ENCODE assay signal across 13 cellular contexts in the genomic region with DNA sequence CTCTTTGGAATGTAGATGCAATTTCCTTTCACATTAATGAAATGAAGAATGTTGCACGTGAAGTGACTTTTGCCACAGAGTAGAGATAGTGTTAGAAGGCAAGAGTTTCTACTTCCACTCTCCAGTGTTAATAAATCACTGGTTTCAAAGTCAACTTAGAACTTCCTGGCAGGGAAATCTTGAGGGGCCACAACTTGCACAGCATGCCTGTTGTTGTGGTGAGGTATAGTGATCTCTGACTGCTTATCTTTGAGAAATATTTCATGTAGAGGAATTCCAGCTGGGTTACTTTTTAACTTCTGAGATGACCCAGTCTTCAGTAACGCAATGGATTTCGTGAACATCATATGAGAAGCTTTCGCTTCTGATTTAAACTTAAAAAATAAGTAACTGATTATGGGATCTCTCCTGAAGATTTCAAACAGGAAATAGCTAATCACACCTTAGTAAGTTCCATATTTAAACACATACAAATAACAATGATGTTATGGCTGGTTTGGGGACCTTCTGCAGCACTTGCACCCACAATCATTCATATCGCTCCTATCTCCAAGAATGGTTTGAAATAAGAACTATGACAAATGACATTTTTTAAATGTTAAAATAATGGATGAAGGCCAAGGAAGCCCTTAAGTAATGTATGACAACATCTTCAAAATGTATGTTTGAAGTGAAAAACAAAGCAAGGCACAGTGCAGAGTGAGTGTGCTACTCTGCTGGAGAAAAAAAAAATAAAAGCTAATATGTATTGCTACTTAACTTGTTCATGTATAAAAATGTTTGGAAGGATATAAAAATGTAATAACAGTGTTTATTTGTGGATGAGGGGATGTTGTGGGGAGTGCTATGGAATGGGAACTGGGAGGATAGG.
DNase-seq lines count a peak whose midpoint lies in the region; ATAC-seq and TF ChIP-seq lines count a peak whose summit lies in the region.
"Had no signal": no experiment of that assay in that cellular context is flagged by ENCODE, and none has a peak within 500 bp of the region (broad histone marks: within the 10 kb centered on the region; RNA-seq: fewer than 3 reads in every experiment).

No MANE protein-coding gene starts in this region.

- no peak for TF ChIP-seq EP300 in SK-N-SH (IDR thresholded peaks at IDR 0.05; ENCODE audit: borderline replicate concordance in 1 of 2, low read depth in 1 of 2, low read length in 1 of 2)

- H3K36me3 Mint-ChIP-seq in chondrocyte (ENCODE audit: low read depth): no peaks in the 10 kb centered on the region
- no peaks in the 10 kb centered on the region for H3K36me3 Mint-ChIP-seq in activated CD8-positive, alpha-beta T cell treated with anti-CD3 and anti-CD28 coated beads for 36 hours (ENCODE audit: low read depth)
- H3K36me3 Mint-ChIP-seq: IgD-negative memory B cell, immature natural killer cell had no signal

- TF ChIP-seq CTCF in SK-N-SH (IDR thresholded peaks at IDR 0.05) (no peak), chondrocyte (IDR thresholded peaks at IDR 0.05) (no peak), upper lobe of right lung (IDR thresholded peaks at IDR 0.05) (no peak), GM20000 (IDR thresholded peaks at IDR 0.05; ENCODE audit: extremely low read depth, missing control alignments) (no peak)
- TF ChIP-seq CTCF in activated CD8-positive, alpha-beta T cell treated with anti-CD3 and anti-CD28 coated beads for 36 hours (IDR thresholded peaks at IDR 0.05): no peak

- H3K27ac ChIP-seq in SK-N-SH (ENCODE audit: low read depth in 2 of 2, low read length in 1 of 2) (0 out of 4 replicates have a peak overlapping the region, but pooled peaks of 1 of the 2 experiments have one; percentile 53), upper lobe of right lung (no peak overlapping the region)
- H3K27ac ChIP-seq: 22Rv1 had no signal

- no peak overlapping the region for H3K4me2 ChIP-seq in SK-N-SH

- no peaks in the 10 kb centered on the region for H4K20me1 ChIP-seq in SK-N-SH (ENCODE audit: insufficient read depth)

- no peaks in the 10 kb centered on the region for H3K27me3 ChIP-seq in SK-N-SH (ENCODE audit: insufficient read depth)
- no peaks in the 10 kb centered on the region for H3K27me3 ChIP-seq in upper lobe of right lung

- peaks cover 7% of the 10 kb centered on the region for H3F3A ChIP-seq in SK-N-SH (replicated peaks; ENCODE audit: insufficient read depth)

- ATAC-seq in SK-N-SH treated with all-trans-retinoic acid at 6 μM for 48 hours (no peak), HG03159 (IDR thresholded peaks at IDR 0.05; ENCODE audit: unreplicated experiment) (peak; percentile 32), upper lobe of right lung (peak; percentile 84)
- no peak for ATAC-seq in activated CD8-positive, alpha-beta T cell treated with anti-CD3 and anti-CD28 coated beads for 36 hours

- H3K36me3 ChIP-seq in SK-N-SH (replicated peaks in 1 of 2; ENCODE audit: control insufficient read depth in 1 of 2, insufficient read depth in 2 of 2, low read length in 1 of 2): no peaks in the 10 kb centered on the region
- no peaks in the 10 kb centered on the region for H3K36me3 ChIP-seq in upper lobe of right lung

- TF ChIP-seq RAD21 in SK-N-SH (IDR thresholded peaks at IDR 0.05; ENCODE audit: low read length): no peak

- H3K79me2 ChIP-seq in SK-N-SH (ENCODE audit: insufficient read depth): no peaks in the 10 kb centered on the region

- H3K27me3 Mint-ChIP-seq in chondrocyte (ENCODE audit: low read depth): no peaks in the 10 kb centered on the region
- H3K27me3 Mint-ChIP-seq in activated CD8-positive, alpha-beta T cell treated with anti-CD3 and anti-CD28 coated beads for 36 hours: no peaks in the 10 kb centered on the region
- H3K27me3 Mint-ChIP-seq: IgD-negative memory B cell had no signal

- CTCF ChIA-PET in SK-N-SH (lab: Yijun Ruan, JAX): interaction anchor here (0.6 kb wide), 1 partner anchor 993 kb away, joined by 3 read pairs; no protein-coding TSS in a partner anchor
- CTCF ChIA-PET in activated CD8-positive, alpha-beta T cell treated with anti-CD3 and anti-CD28 coated beads for 36 hours (lab: Charles Lee): no interaction called here

- H3K27ac Mint-ChIP-seq in chondrocyte (ENCODE audit: unreplicated experiment): peak overlapping the region; percentile 64
- no peak overlapping the region for H3K27ac Mint-ChIP-seq in activated CD8-positive, alpha-beta T cell treated with anti-CD3 and anti-CD28 coated beads for 36 hours
- H3K27ac Mint-ChIP-seq: IgD-negative memory B cell, immature natural killer cell had no signal

- peaks cover 0 to 6% of the 10 kb centered on the region in 2 experiments; a peak in 3 of 4 replicates for H3K4me1 ChIP-seq in SK-N-SH (ENCODE audit: control insufficient read depth in 1 of 2, insufficient read depth in 2 of 2, low read depth in 1 of 2, low read length in 1 of 2)
- H3K4me1 ChIP-seq in upper lobe of right lung: no peaks in the 10 kb centered on the region

- H3K9me3 ChIP-seq in SK-N-SH: no peaks in the 10 kb centered on the region
- H3K9me3 ChIP-seq in upper lobe of right lung: no peaks in the 10 kb centered on the region

- no peaks in the 10 kb centered on the region for H3K9me2 ChIP-seq in SK-N-SH

- no peaks in the 10 kb centered on the region for H3K9me3 Mint-ChIP-seq in chondrocyte (ENCODE audit: low read depth)
- H3K9me3 Mint-ChIP-seq in activated CD8-positive, alpha-beta T cell treated with anti-CD3 and anti-CD28 coated beads for 36 hours: no peaks in the 10 kb centered on the region

- no peak overlapping the region for H3K9ac ChIP-seq in SK-N-SH

- peak overlapping the region; percentile 25 for H2AFZ ChIP-seq in SK-N-SH (ENCODE audit: low read depth)

- peaks cover 20% of the 10 kb centered on the region for H3K4me1 Mint-ChIP-seq in chondrocyte (ENCODE audit: low read depth)
- no peaks in the 10 kb centered on the region for H3K4me1 Mint-ChIP-seq in activated CD8-positive, alpha-beta T cell treated with anti-CD3 and anti-CD28 coated beads for 36 hours (ENCODE audit: low read depth)
- H3K4me1 Mint-ChIP-seq: IgD-negative memory B cell, immature natural killer cell had no signal

- POLR2A ChIA-PET in SK-N-SH (lab: Yijun Ruan, JAX): no interaction called here
- POLR2A ChIA-PET in activated CD8-positive, alpha-beta T cell treated with anti-CD3 and anti-CD28 coated beads for 36 hours (lab: Charles Lee): no interaction called here

- intact Hi-C loops in upper lobe of right lung (cut with DNase I): no loop called here
- intact Hi-C loops in activated CD8-positive, alpha-beta T cell treated with anti-CD3 and anti-CD28 coated beads for 36 hours (cut with micrococcal nuclease): no loop called here

- H3K4me3 Mint-ChIP-seq in chondrocyte (ENCODE audit: unreplicated experiment): no peak overlapping the region
- H3K4me3 Mint-ChIP-seq in activated CD8-positive, alpha-beta T cell treated with anti-CD3 and anti-CD28 coated beads for 36 hours: no peak overlapping the region
- H3K4me3 Mint-ChIP-seq: IgD-negative memory B cell, immature natural killer cell had no signal

- H3K4me3 ChIP-seq in SK-N-SH (ENCODE audit: low read depth in 2 of 2, low read length in 1 of 2): no peak overlapping the region
- H3K4me3 ChIP-seq in upper lobe of right lung: no peak overlapping the region

- DNase-seq in SK-N-SH (no peak), chondrocyte (ENCODE audit: low spot score) (no peak), upper lobe of right lung (no peak), GM20000 (ENCODE audit: low spot score) (no peak), GM03348 (ENCODE audit: low spot score) (no peak)
- DNase-seq in activated CD8-positive, alpha-beta T cell treated with anti-CD3 and anti-CD28 coated beads for 36 hours: no peak
- DNase-seq: amniotic stem cell; immature natural killer cell; stimulated activated CD4-positive, alpha-beta T cell treated with anti-CD3 and anti-CD28 coated beads, Interleukin-4, amount 100 ng/mL, for 4 hours had no signal

- WGBS in SK-N-SH (ENCODE audit: low lambda C conversion rate): 82% methylated on average over 5 of the region's 5 CpGs

TF ChIP-seq in SK-N-SH, 30 proteins besides CTCF, POLR2A, EP300 and RAD21 (continues in another document):
- TF ChIP-seq FOXM1 (IDR thresholded peaks at IDR 0.05; ENCODE audit: low read depth) (no peak), SIN3A (IDR thresholded peaks at IDR 0.05; ENCODE audit: borderline replicate concordance, low read depth, low read length) (no peak), RCOR1 (IDR thresholded peaks at IDR 0.05; ENCODE audit: low read length) (no peak), MEF2A (IDR thresholded peaks at IDR 0.05; ENCODE audit: borderline replicate concordance, low read depth) (no peak), ELF1 (IDR thresholded peaks at IDR 0.05) (no peak), NFIC (IDR thresholded peaks at IDR 0.05; ENCODE audit: borderline replicate concordance) (no peak)
- TF ChIP-seq, protein P1, sequence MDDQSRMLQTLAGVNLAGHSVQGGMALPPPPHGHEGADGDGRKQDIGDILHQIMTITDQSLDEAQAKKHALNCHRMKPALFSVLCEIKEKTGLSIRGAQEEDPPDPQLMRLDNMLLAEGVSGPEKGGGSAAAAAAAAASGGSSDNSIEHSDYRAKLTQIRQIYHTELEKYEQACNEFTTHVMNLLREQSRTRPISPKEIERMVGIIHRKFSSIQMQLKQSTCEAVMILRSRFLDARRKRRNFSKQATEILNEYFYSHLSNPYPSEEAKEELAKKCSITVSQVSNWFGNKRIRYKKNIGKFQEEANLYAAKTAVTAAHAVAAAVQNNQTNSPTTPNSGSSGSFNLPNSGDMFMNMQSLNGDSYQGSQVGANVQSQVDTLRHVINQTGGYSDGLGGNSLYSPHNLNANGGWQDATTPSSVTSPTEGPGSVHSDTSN (IDR thresholded peaks at IDR 0.05): no peak

TF ChIP-seq in SK-N-SH treated with all-trans-retinoic acid at 6 μM for 48 hours, 23 proteins besides CTCF, POLR2A, EP300 and RAD21 (continues in another document):
- TF ChIP-seq SNAI2 (CRISPR knock-in tag; IDR thresholded peaks at IDR 0.05): no peak
- no peak for TF ChIP-seq POU6F1 (CRISPR knock-in tag; IDR thresholded peaks at IDR 0.05; ENCODE audit: borderline replicate concordance, low read depth)
- TF ChIP-seq ZC3H10 (CRISPR knock-in tag; IDR thresholded peaks at IDR 0.05): no peak
- TF ChIP-seq PPARA (CRISPR knock-in tag; IDR thresholded peaks at IDR 0.05; ENCODE audit: borderline replicate concordance): no peak

Comparison
In these comparisons a context has a peak if more than half of its experiments do, and no peak if none do; other contexts are left out.
1. ATAC-seq: peak in HG03159 (single experiment) and upper lobe of right lung (single experiment); none in SK-N-SH treated with all-trans-retinoic acid at 6 μM for 48 hours (single experiment) and activated CD8-positive, alpha-beta T cell treated with anti-CD3 and anti-CD28 coated beads for 36 hours (single experiment).